ENCODE assay signal across 9 cellular contexts in the genomic region with DNA sequence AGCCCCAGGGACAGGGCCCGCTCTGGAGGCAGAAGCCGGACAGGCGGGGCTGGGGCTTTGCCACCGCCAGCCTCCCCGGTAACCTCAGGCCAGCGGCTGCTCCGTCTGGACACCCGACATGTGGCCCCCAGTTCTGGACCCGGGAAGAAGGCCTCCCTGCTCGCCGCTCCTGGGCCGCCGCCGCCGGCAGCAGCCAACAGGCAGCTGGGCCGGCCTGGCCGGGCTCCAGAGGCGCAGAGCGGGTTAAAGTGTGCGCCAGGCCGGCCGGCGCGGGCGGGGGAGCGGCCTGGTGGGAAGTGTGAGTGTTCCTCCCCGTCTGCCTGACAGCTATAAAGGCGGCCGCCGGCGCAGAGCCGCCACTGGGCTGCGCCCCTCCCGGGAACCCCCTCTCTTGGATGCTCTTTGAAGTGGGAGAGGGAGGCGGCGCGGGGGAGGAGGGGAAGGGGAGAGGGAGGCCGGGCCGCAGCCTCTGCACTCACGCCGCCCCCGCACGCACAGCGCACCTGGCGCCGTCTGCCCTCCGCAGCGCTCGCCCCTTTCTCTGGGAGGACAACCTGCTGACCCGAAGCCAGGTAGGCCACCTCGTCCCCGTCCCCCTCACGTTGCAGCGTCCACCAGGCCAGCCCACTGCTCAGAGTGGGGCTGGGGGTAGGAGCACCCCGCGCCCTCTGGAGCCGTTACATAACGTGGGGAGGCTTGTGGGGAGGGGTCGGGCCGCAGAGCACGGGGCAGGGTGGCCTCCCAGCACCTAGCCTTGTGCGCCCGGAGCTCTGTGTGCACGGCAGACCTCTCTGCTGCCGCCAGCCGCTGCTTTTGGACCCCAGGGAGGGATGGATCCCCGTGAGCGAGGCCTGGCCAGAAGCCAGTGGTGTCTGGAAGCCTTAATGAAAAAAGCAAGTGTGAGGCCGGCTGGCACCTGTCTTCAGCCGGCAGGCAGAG. TPM values are rescaled to one million over a fixed set of nuclear protein-coding genes. Genes with fewer than 3 reads are reported as not detected.
DNase-seq lines count a peak whose midpoint lies in the region; ATAC-seq, FAIRE-seq and TF ChIP-seq lines count a peak whose summit lies in the region.
"Had no signal": no experiment of that assay in that cellular context is flagged by ENCODE, and none has a peak within 500 bp of the region (broad histone marks: within the 10 kb centered on the region; RNA-seq: fewer than 3 reads in every experiment).

A gene (plus strand): TSS at position 359 of the 939 bp plus-strand sequence. CDS start 2,009 bp downstream, outside the sequence.

- H3K79me2 ChIP-seq in K562 (ENCODE audit: control insufficient read depth, insufficient read depth, low read length) = no peaks in the 10 kb centered on the region

- no peak within 1 kb of the TSS for H3K4me3 ChIP-seq in K562

- no peak for TF ChIP-seq POLR2A in K562 (conservative IDR thresholded peaks at IDR 0.05)

- H3K9me3 ChIP-seq in K562 (replicated peaks; ENCODE audit: control insufficient read depth, insufficient read depth, low read depth, low read length) = no peaks in the 10 kb centered on the region

- no peaks in the 10 kb centered on the region for H3K9me3 Mint-ChIP-seq in HFFc6

- H3K27ac Mint-ChIP-seq in HFFc6 = no peak within 1 kb of the TSS

- POLR2A ChIA-PET in K562 (lab: Yijun Ruan, JAX) = interaction anchor here (1.2 kb wide), 1 partner anchor 9 kb away, joined by 4 read pairs; no protein-coding TSS in a partner anchor

- no peak for TF ChIP-seq EP300 in K562 (IDR thresholded peaks at IDR 0.05; ENCODE audit: low read length)

- TF ChIP-seq CTCF in GM20000 (IDR thresholded peaks at IDR 0.05; ENCODE audit: extremely low read depth, missing control alignments) (no peak), K562 (IDR thresholded peaks at IDR 0.05 in 2 of 3, conservative IDR thresholded peaks at IDR 0.05 in 1 of 3; ENCODE audit: insufficient read depth in 2 of 3, low read depth in 1 of 3, low read length in 3 of 3) (no peak), HFFc6 (IDR thresholded peaks at IDR 0.05) (no peak)

- peaks cover 31% of the 10 kb centered on the region for H3K27me3 Mint-ChIP-seq in HFFc6 (ENCODE audit: insufficient read depth)

- H3K4me2 ChIP-seq in K562 (ENCODE audit: insufficient read depth, low read length) = no peak within 1 kb of the TSS
- H3K4me2 ChIP-seq: KMS-11 had no signal

- no TSS peak for BruUV-seq in K562 (replicated peaks; lab: Mats Ljungman, UMichigan)

- no peak for TF ChIP-seq RAD21 in K562 (CRISPR knock-in tag; conservative IDR thresholded peaks at IDR 0.05 in 1 of 2, IDR thresholded peaks at IDR 0.05 in 1 of 2)

- CTCF ChIA-PET in K562 (lab: Yijun Ruan, JAX; ENCODE audit: low intra/inter-chr PET ratio) = no interaction called here

- DNase-seq in GM20000 (ENCODE audit: low spot score) = peak; percentile 72
- DNase-seq in NCI-H524 (lab: John Stamatoyannopoulos, UW) = peak; percentile 82 to 88
- peak in 3 of 4 experiments; percentile 26 to 53 (median 40) for DNase-seq in K562 (ENCODE audit: extremely low read depth in 1 of 4, low spot score in 3 of 4)
- peak; percentile 37 to 45 for DNase-seq in stimulated activated CD4-positive, alpha-beta T cell treated with anti-CD3 and anti-CD28 coated beads, Interleukin-2, amount 100 ng/mL, for 24 hours
- no peak for DNase-seq in GM19240 (ENCODE audit: insufficient read length, low spot score)
- DNase-seq in HFFc6 = no peak

- no peaks in the 10 kb centered on the region for H3K36me3 Mint-ChIP-seq in HFFc6 (ENCODE audit: low read depth)

- no peaks in the 10 kb centered on the region for H3K36me3 ChIP-seq in K562 (ENCODE audit: control insufficient read depth, insufficient read depth, low read length)

- in situ Hi-C loops in K562 (cut with MboI) = loop anchor here (5.0 kb wide), 1 partner anchor 198 kb away; no protein-coding TSS in a partner anchor

- peaks cover 0 to 35% of the 10 kb centered on the region in 2 experiments; a peak in 2 of 5 replicates for H3K4me1 ChIP-seq in K562 (replicated peaks in 1 of 2; ENCODE audit: control insufficient read depth in 2 of 2, insufficient read depth in 2 of 2, low read length in 2 of 2)

- WGBS in K562 (ENCODE audit: insufficient coverage, low coverage, missing lambda C conversion rate) = 3% methylated on average over 28 of the region's 70 CpGs

- ATAC-seq in K562 (peak; percentile 18; the same call in 1 of the 3 replicates), HG03135 (IDR thresholded peaks at IDR 0.05; ENCODE audit: unreplicated experiment) (no peak)

- H3K9ac ChIP-seq in K562 (ENCODE audit: insufficient read depth in 1 of 2, low read depth in 2 of 2, low read length in 2 of 2) = no peak within 1 kb of the TSS
- H3K9ac ChIP-seq: KMS-11 had no signal

- H4K20me1 ChIP-seq in K562 (replicated peaks; ENCODE audit: control insufficient read depth, insufficient read depth, low read length) = peaks cover 34% of the 10 kb centered on the region

- H3K9me1 ChIP-seq in K562 (ENCODE audit: control insufficient read depth, insufficient read depth, low read length) = no peaks in the 10 kb centered on the region

- intact Hi-C loops in K562 (cut with micrococcal nuclease) = no loop called here

- no peak for FAIRE-seq in K562 (lab: Jason Lieb, UNC)

- H3K27me3 ChIP-seq in K562 (ENCODE audit: control insufficient read depth in 2 of 2, insufficient read depth in 2 of 2, low read length in 2 of 2) = peaks cover 40 to 93% of the 10 kb centered on the region in 2 experiments; a peak in 4 of 5 replicates
- H3K27me3 ChIP-seq in layer of hippocampus (ENCODE audit: control insufficient read depth, insufficient read depth, low read length) = no peaks in the 10 kb centered on the region

- no peak within 1 kb of the TSS for H2AFZ ChIP-seq in K562 (ENCODE audit: low read depth, low read length)

- H3K4me3 Mint-ChIP-seq in HFFc6 = no peak within 1 kb of the TSS

- H3K4me1 Mint-ChIP-seq in HFFc6 (ENCODE audit: low read depth) = peaks cover 5% of the 10 kb centered on the region; the same call in 1 of the 2 replicates

- H3K27ac ChIP-seq in K562 (ENCODE audit: extremely low read depth, low read depth, low read length) (no peak within 1 kb of the TSS), layer of hippocampus (ENCODE audit: low read depth, low read length) (peak within 1 kb of the TSS; percentile 73)
- H3K27ac ChIP-seq: KMS-11 had no signal

TF ChIP-seq in K562, 482 proteins besides CTCF, POLR2A, EP300 and RAD21:
- TF ChIP-seq KAT8 (IDR thresholded peaks at IDR 0.05; ENCODE audit: low read depth) = no peak
- peak; percentile 30; the same call in 1 of the 2 replicates for TF ChIP-seq EGR1 (conservative IDR thresholded peaks at IDR 0.05)

RNA-seq across cellular contexts. Expression of the gene that starts here (rescaled TPM):
- 0.07 TPM in 1 of 2 replicates, not detected in the other for total RNA-seq in K562 (2011; cell fraction: chromatin; rRNA removed; ENCODE audit: low replicate concordance)
- not detected in 2 replicates for total RNA-seq in K562 (2011; cell fraction: nucleolus; rRNA removed)
- not detected in 2 replicates for total RNA-seq in K562 (2011; cell fraction: nucleoplasm; rRNA removed)
- total RNA-seq in K562 (2014; rRNA removed) = not detected in 2 replicates
- not detected in 2 replicates for total RNA-seq in K562 (2014; rRNA removed; fragmentation: Illumina TruSeq; extraction: Trizol)
- not detected in 2 replicates for total RNA-seq in K562 (2015; rRNA removed; fragmentation: Illumina TruSeq; extraction: Trizol)
- total RNA-seq in K562 (2021) = 0.04 TPM in 1 of 2 replicates, not detected in the other
- polyA plus RNA-seq in K562 (2011; rRNA removed) = not detected in 2 replicates
- polyA plus RNA-seq in K562 (2011; cell fraction: cytosol; rRNA removed) = 0.01 TPM in 1 of 2 replicates, not detected in the other
- not detected in 2 replicates for polyA plus RNA-seq in K562 (2011; cell fraction: nucleus; rRNA removed)
- 0.04 TPM in 1 of 2 replicates, not detected in the other for polyA plus RNA-seq in K562 (2012)
- not detected in 2 replicates for polyA plus RNA-seq in K562 (2014; fragmentation: Illumina TruSeq; extraction: Trizol)
- polyA plus RNA-seq in K562 (2014; fragmentation: Nextera tagmentation; extraction: Ambion mirVana) = not detected
- not detected in 2 replicates for polyA plus RNA-seq in K562 (2014; rRNA removed)
- polyA minus RNA-seq in K562 (2011; rRNA and poly(A)+ RNA removed) = not detected in 2 replicates
- not detected in 2 replicates for polyA minus RNA-seq in K562 (2011; cell fraction: cytosol; rRNA and poly(A)+ RNA removed)
- polyA minus RNA-seq in K562 (2011; cell fraction: nucleus; rRNA and poly(A)+ RNA removed) = not detected in 2 replicates
- total RNA-seq in HFFc6 (2021; fragmentation: NEBNext Ultra II Directional; extraction: Animal tissue kit (Norgen Biotek cat#: 25700)) = under 1 TPM in 3 of 6 experiments, not detected in 3; 0.05 to 0.07 (median 0.06) TPM

Comparison
In these comparisons a context has a peak if more than half of its experiments do, and no peak if none do; other contexts are left out.
1. Peak in DNase-seq and ATAC-seq in K562; RNA of the gene not detected or under 1 TPM.
2. DNase-seq: peak in GM20000 (single experiment), NCI-H524 (2 of 2) and stimulated activated CD4-positive, alpha-beta T cell treated with anti-CD3 and anti-CD28 coated beads, Interleukin-2, amount 100 ng/mL, for 24 hours (2 of 2); none in GM19240 (single experiment) and HFFc6 (single experiment).